15 cellular contexts compared by ENCODE assay signal in the genomic region with DNA sequence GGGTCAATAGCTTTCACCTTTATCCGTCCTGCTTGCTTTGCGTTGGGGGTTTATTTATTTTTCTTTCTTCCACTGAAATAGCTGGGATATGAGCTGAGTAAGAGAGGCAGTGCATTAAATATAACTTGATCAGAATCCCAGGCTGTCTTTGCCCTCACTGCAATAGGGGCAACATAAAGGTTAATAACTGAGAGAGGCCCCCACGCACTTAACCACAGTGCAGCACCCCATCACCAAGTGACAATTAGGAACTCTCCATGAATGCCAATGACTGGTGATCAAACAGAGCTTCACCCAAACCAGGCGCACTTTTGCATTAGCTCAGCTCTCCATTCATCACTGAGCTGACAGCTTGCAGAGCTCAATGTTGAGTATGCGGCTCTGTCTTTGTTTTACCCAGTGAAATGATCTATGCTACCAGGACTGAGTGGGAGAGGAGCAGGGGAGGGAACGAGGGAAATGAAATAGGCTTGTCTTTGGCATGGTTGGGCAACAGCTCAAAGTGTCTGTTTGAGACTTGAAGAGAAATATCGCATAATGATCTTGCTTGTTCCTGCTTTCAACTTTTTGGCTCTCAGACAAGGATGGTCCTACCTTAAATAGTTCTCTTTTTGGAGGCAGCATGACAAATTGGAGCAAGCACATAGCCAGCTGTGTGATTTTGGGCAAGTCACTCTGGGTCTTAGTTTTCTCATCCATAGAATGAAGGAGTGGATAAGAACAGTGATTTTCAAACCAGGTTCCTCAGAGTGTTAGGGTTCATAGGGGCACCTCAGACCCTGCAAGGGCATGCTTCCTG. TPM values are rescaled to one million over a fixed set of nuclear protein-coding genes. Genes with fewer than 3 reads are reported as not detected.
DNase-seq lines count a peak whose midpoint lies in the region; ATAC-seq and TF ChIP-seq lines count a peak whose summit lies in the region.
"Had no signal": no experiment of that assay in that cellular context is flagged by ENCODE, and none has a peak within 500 bp of the region (broad histone marks: within the 10 kb centered on the region; RNA-seq: fewer than 3 reads in every experiment).

No MANE protein-coding gene starts in this region.

- H3K36me3 ChIP-seq in body of pancreas (replicated peaks in 1 of 2; ENCODE audit: insufficient read depth in 1 of 2, low read depth in 2 of 2) (no peaks in the 10 kb centered on the region), HAP-1 (replicated peaks) (no peaks in the 10 kb centered on the region)
- H3K36me3 ChIP-seq: neutrophil had no signal

- H3K4me3 Mint-ChIP-seq in type B pancreatic cell = peak overlapping the region; percentile 29
- H3K4me3 Mint-ChIP-seq: activated CD8-positive, alpha-beta memory T cell treated with anti-CD3 and anti-CD28 coated beads, Interleukin-2, amount 10 ng/mL, durations not matched to agents 7 days and 5 days; activated naive CD8-positive, alpha-beta T cell treated with anti-CD3 and anti-CD28 coated beads for 36 hours; H9 had no signal

- intact Hi-C loops in body of pancreas (cut with DNase I) = no loop called here

- no peak for TF ChIP-seq POLR2A in body of pancreas (IDR thresholded peaks at IDR 0.05)

- peak overlapping the region; percentile 37 for H3K27ac Mint-ChIP-seq in type B pancreatic cell
- H3K27ac Mint-ChIP-seq: activated CD8-positive, alpha-beta memory T cell treated with anti-CD3 and anti-CD28 coated beads, Interleukin-2, amount 10 ng/mL, durations not matched to agents 7 days and 5 days; activated naive CD8-positive, alpha-beta T cell treated with anti-CD3 and anti-CD28 coated beads for 36 hours; H9 had no signal

- in situ Hi-C loops in HAP-1 (cut with MboI; ENCODE audit: low sequenced_read_pairs) = no loop called here

- DNase-seq in NCI-H748 (lab: John Stamatoyannopoulos, UW; ENCODE audit: unreplicated experiment) (peak; percentile 12), NCI-H748 treated with DMSO at 0.1 percent for 48 hours (lab: John Stamatoyannopoulos, UW) (no peak), SHP77 (lab: John Stamatoyannopoulos, UW) (peak; percentile 62 to 75), hippocampal formation (lab: John Stamatoyannopoulos, UW) (peak; percentile 18 to 62), type B pancreatic cell (ENCODE audit: extremely low spot score, unreplicated experiment) (no peak), body of pancreas (no peak), HAP-1 (ENCODE audit: low spot score in 2 of 2) (no peak)
- DNase-seq: activated CD8-positive, alpha-beta memory T cell treated with anti-CD3 and anti-CD28 coated beads, Interleukin-2, amount 10 ng/mL, durations not matched to agents 7 days and 5 days; activated naive CD8-positive, alpha-beta T cell treated with anti-CD3 and anti-CD28 coated beads for 36 hours; dermis blood vessel endothelial cell; foreskin keratinocyte; H9; NCI-H2081 treated with DMSO at 0.1 percent for 48 hours had no signal

- no peaks in the 10 kb centered on the region for H3K9me3 Mint-ChIP-seq in type B pancreatic cell
- H3K9me3 Mint-ChIP-seq: activated naive CD8-positive, alpha-beta T cell treated with anti-CD3 and anti-CD28 coated beads for 36 hours had no signal

- ATAC-seq in GM19395 (IDR thresholded peaks at IDR 0.05; ENCODE audit: unreplicated experiment) = no peak
- ATAC-seq in body of pancreas = no peak
- ATAC-seq: activated CD8-positive, alpha-beta memory T cell treated with anti-CD3 and anti-CD28 coated beads, Interleukin-2, amount 10 ng/mL, durations not matched to agents 7 days and 5 days; foreskin keratinocyte had no signal

- TF ChIP-seq CTCF in type B pancreatic cell (conservative IDR thresholded peaks at IDR 0.05) (no peak), body of pancreas (IDR thresholded peaks at IDR 0.05) (no peak)

- no peak overlapping the region for H3K27ac ChIP-seq in body of pancreas
- H3K27ac ChIP-seq: foreskin keratinocyte, neutrophil had no signal

- H3K27me3 ChIP-seq in body of pancreas (no peaks in the 10 kb centered on the region), HAP-1 (ENCODE audit: low read depth) (peaks cover 26% of the 10 kb centered on the region; the same call in 1 of the 2 replicates)

- peaks cover 18% of the 10 kb centered on the region for H3K27me3 Mint-ChIP-seq in type B pancreatic cell

- H3K36me3 Mint-ChIP-seq in type B pancreatic cell = no peaks in the 10 kb centered on the region
- H3K36me3 Mint-ChIP-seq: activated CD8-positive, alpha-beta memory T cell treated with anti-CD3 and anti-CD28 coated beads, Interleukin-2, amount 10 ng/mL, durations not matched to agents 7 days and 5 days; activated naive CD8-positive, alpha-beta T cell treated with anti-CD3 and anti-CD28 coated beads for 36 hours had no signal

- no peak overlapping the region for H3K4me3 ChIP-seq in body of pancreas
- H3K4me3 ChIP-seq in HAP-1 = no peak overlapping the region

- peaks cover 5% of the 10 kb centered on the region for H3K4me1 ChIP-seq in body of pancreas
- H3K4me1 ChIP-seq in HAP-1 = no peaks in the 10 kb centered on the region
- H3K4me1 ChIP-seq: foreskin keratinocyte had no signal

- H3K9me3 ChIP-seq in body of pancreas (no peaks in the 10 kb centered on the region), HAP-1 (0 out of 2 replicates have a peak, but pooled peaks cover 2% of the 10 kb centered on the region)
- H3K9me3 ChIP-seq: neutrophil had no signal

- 34 to 35% methylated on average over 7 of the region's 7 CpGs for WGBS in body of pancreas, 2 donors

- H3K4me1 Mint-ChIP-seq in type B pancreatic cell (ENCODE audit: unreplicated experiment) = peaks cover 35% of the 10 kb centered on the region
- H3K4me1 Mint-ChIP-seq: activated CD8-positive, alpha-beta memory T cell treated with anti-CD3 and anti-CD28 coated beads, Interleukin-2, amount 10 ng/mL, durations not matched to agents 7 days and 5 days; activated naive CD8-positive, alpha-beta T cell treated with anti-CD3 and anti-CD28 coated beads for 36 hours had no signal

RNA-seq across cellular contexts. Expression of gene GLCE, which starts 14.5 kb away (rescaled TPM):
- total RNA-seq in type B pancreatic cell (ENCODE audit: low replicate concordance) = 32.6 and 33.8 TPM in 2 replicates
- total RNA-seq in body of pancreas = 1 to 10 TPM; 6.6 to 9.3 TPM

Comparison
In these comparisons a context has a peak if more than half of its experiments do, and no peak if none do; other contexts are left out.
1. DNase-seq: peak in NCI-H748 (single experiment), SHP77 (2 of 2) and hippocampal formation (2 of 2); none in NCI-H748 treated with DMSO at 0.1 percent for 48 hours (single experiment), type B pancreatic cell (single experiment), body of pancreas (0 of 4) and HAP-1 (0 of 2).